ENCODE assay signal across 1 cellular context in the genomic region with DNA sequence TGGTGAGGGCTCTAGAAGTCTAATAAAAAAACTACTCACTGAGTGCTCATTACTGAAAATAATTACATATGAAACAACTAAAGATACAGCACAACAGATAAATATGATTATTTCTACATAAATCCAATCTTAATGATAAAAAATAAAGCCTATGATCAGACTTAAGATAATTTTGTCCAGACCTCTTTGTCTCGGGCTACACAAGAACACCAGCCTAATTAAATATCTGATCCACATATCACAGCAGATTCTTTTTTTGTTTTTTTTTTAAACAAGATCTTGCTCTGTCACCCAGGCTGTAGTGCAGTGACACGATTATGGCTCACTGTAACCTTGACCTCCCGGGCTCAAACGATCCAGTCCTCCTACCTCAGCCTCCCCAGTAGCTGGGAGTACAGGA.
TF ChIP-seq lines count a peak whose summit lies in the region.

No MANE protein-coding gene starts in this region.

TF ChIP-seq in SK-N-SH, 30 proteins besides CTCF, POLR2A, EP300 and RAD21:
- no peak for TF ChIP-seq GABPA (IDR thresholded peaks at IDR 0.05; ENCODE audit: low read depth)
- TF ChIP-seq GATA2 (CRISPR knock-in tag; IDR thresholded peaks at IDR 0.05) = peak; percentile 60
